Comparison of ENCODE assay signal across 8 cellular contexts in genomic region chr4:55346851-55347255, GRCh38. TPM values are rescaled to one million over a fixed set of nuclear protein-coding genes. Genes with fewer than 3 reads are reported as not detected.
DNase-seq lines count a peak whose midpoint lies in the region; ATAC-seq and TF ChIP-seq lines count a peak whose summit lies in the region.

No MANE protein-coding gene starts in this region.

- peak overlapping the region; percentile 77 for H3K9ac ChIP-seq in iPS-18a (ENCODE audit: low read length)

- no peak for TF ChIP-seq EP300 in stomach (IDR thresholded peaks at IDR 0.05)

- no peak for TF ChIP-seq CTCF in stomach (IDR thresholded peaks at IDR 0.05)

- H3K4me3 Mint-ChIP-seq in activated CD8-positive, alpha-beta T cell treated with anti-CD3 and anti-CD28 coated beads, Interleukin-2, amount 10 ng/mL, durations not matched to agents 7 days and 5 days = peak overlapping the region; percentile 84

- peaks cover 2% of the 10 kb centered on the region for H3K36me3 Mint-ChIP-seq in activated CD8-positive, alpha-beta T cell treated with anti-CD3 and anti-CD28 coated beads, Interleukin-2, amount 10 ng/mL, durations not matched to agents 7 days and 5 days (ENCODE audit: low read depth)

- no peak for ATAC-seq in activated CD8-positive, alpha-beta T cell treated with anti-CD3 and anti-CD28 coated beads, Interleukin-2, amount 10 ng/mL, durations not matched to agents 7 days and 5 days
- ATAC-seq in GM18498 (IDR thresholded peaks at IDR 0.05; ENCODE audit: unreplicated experiment) (no peak), GM21515 (IDR thresholded peaks at IDR 0.05; ENCODE audit: unreplicated experiment) (no peak)

- H3K27ac ChIP-seq in iPS-18a (ENCODE audit: low read length) (peak overlapping the region; percentile 42), stomach (peak overlapping the region; percentile 92 to 98 (median 97))

- H3K4me1 ChIP-seq in iPS-18a (ENCODE audit: control insufficient read depth, low read depth, low read length) (peaks cover 5% of the 10 kb centered on the region), stomach (peaks cover 11 to 32% (median 21%) of the 10 kb centered on the region in 4 donors)

- H3K9me3 ChIP-seq in iPS-18a (ENCODE audit: control insufficient read depth, low read depth, low read length) = no peaks in the 10 kb centered on the region
- no peaks in the 10 kb centered on the region for H3K9me3 ChIP-seq in stomach

- TF ChIP-seq POLR2A in stomach (IDR thresholded peaks at IDR 0.05) = no peak

- peak; percentile 64 for DNase-seq in activated CD8-positive, alpha-beta memory T cell treated with anti-CD3 and anti-CD28 coated beads, Interleukin-2, amount 50 U/mL, for 48 hours
- no peak for DNase-seq in activated CD8-positive, alpha-beta memory T cell treated with anti-CD3 and anti-CD28 coated beads for 24 hours
- no peak for DNase-seq in activated CD8-positive, alpha-beta T cell treated with anti-CD3 and anti-CD28 coated beads, Interleukin-2, amount 10 ng/mL, durations not matched to agents 7 days and 5 days
- DNase-seq in stomach (no peak), T-helper 9 cell (no peak)

- H3K4me1 Mint-ChIP-seq in activated CD8-positive, alpha-beta T cell treated with anti-CD3 and anti-CD28 coated beads, Interleukin-2, amount 10 ng/mL, durations not matched to agents 7 days and 5 days (ENCODE audit: low read depth) = peaks cover 17% of the 10 kb centered on the region

- H3K36me3 ChIP-seq in iPS-18a (ENCODE audit: control insufficient read depth, low read depth, low read length) (no peaks in the 10 kb centered on the region), stomach (peaks cover 0 to 5% (median 0%) of the 10 kb centered on the region in 4 donors)

- H3K27me3 Mint-ChIP-seq in activated CD8-positive, alpha-beta T cell treated with anti-CD3 and anti-CD28 coated beads, Interleukin-2, amount 10 ng/mL, durations not matched to agents 7 days and 5 days (ENCODE audit: low read depth) = no peaks in the 10 kb centered on the region

- CTCF ChIA-PET in activated CD8-positive, alpha-beta T cell treated with anti-CD3 and anti-CD28 coated beads, Interleukin-2, amount 10 ng/mL, durations not matched to agents 7 days and 5 days (lab: Charles Lee) = interaction anchor here (0.7 to 2.6 kb wide), 12 partner anchors 19 to 249 kb away, joined by 3 to 15 read pairs (median 6); partner anchors contain the start of gene TMEM165

- WGBS in stomach, 5 donors = 28 to 36% (median 33%) methylated on average over 14 to 16 of the region's 16 CpGs

- no peaks in the 10 kb centered on the region for H3K27me3 ChIP-seq in iPS-18a (ENCODE audit: control insufficient read depth, insufficient read depth, low read length)
- H3K27me3 ChIP-seq in stomach = no peaks in the 10 kb centered on the region

- peak overlapping the region; percentile 87 for H3K4me3 ChIP-seq in iPS-18a (ENCODE audit: low read length)
- H3K4me3 ChIP-seq in stomach = peak overlapping the region; percentile 58 to 78 (median 70)

- no peaks in the 10 kb centered on the region for H3K9me3 Mint-ChIP-seq in activated CD8-positive, alpha-beta T cell treated with anti-CD3 and anti-CD28 coated beads, Interleukin-2, amount 10 ng/mL, durations not matched to agents 7 days and 5 days (ENCODE audit: insufficient read depth)

- intact Hi-C loops in stomach (cut with DNase I; ENCODE audit: low total_unique reads) = loop anchor here (5.0 kb wide), 1 partner anchor 50 kb away; the partner anchor contains the start of gene TMEM165

- peak overlapping the region; percentile 73 for H3K27ac Mint-ChIP-seq in activated CD8-positive, alpha-beta T cell treated with anti-CD3 and anti-CD28 coated beads, Interleukin-2, amount 10 ng/mL, durations not matched to agents 7 days and 5 days

- POLR2A ChIA-PET in activated CD8-positive, alpha-beta T cell treated with anti-CD3 and anti-CD28 coated beads, Interleukin-2, amount 10 ng/mL, durations not matched to agents 7 days and 5 days (lab: Charles Lee) = interaction anchor here (1.1 to 1.9 kb wide), 2 partner anchors 32 to 199 kb away, joined by 3 to 9 read pairs; no protein-coding TSS in a partner anchor

RNA-seq across cellular contexts. Expression of gene SRD5A3, which starts 0.8 kb away (rescaled TPM):
- 1 to 10 TPM; 6.5 to 8.6 TPM for total RNA-seq in activated CD8-positive, alpha-beta T cell treated with anti-CD3 and anti-CD28 coated beads, Interleukin-2, amount 10 ng/mL, durations not matched to agents 7 days and 5 days
- 10 to 100 TPM in 1 of 5 donors, 1 to 10 TPM in 3, not detected in 1; 1.8 to 11.2 (median 9.3) TPM for total RNA-seq in stomach
- polyA plus RNA-seq in stomach = 10 to 100 TPM in 1 of 3 donors, 1 to 10 TPM in 2; 6.5 to 13.0 (median 8.1) TPM

RNA-seq across cellular contexts. Expression of gene TMEM165, which starts 48.9 kb away (rescaled TPM):
- total RNA-seq in activated CD8-positive, alpha-beta T cell treated with anti-CD3 and anti-CD28 coated beads, Interleukin-2, amount 10 ng/mL, durations not matched to agents 7 days and 5 days = 10 to 100 TPM; 66.2 to 68.7 TPM
- 100 to 1,000 TPM in 4 of 5 donors, 10 to 100 TPM in 1; 21.6 to 365 (median 206) TPM for total RNA-seq in stomach
- polyA plus RNA-seq in stomach = 10 to 100 TPM; 23.2 to 48.0 (median 27.8) TPM
